11 cellular contexts compared by ENCODE assay signal in the genomic region with DNA sequence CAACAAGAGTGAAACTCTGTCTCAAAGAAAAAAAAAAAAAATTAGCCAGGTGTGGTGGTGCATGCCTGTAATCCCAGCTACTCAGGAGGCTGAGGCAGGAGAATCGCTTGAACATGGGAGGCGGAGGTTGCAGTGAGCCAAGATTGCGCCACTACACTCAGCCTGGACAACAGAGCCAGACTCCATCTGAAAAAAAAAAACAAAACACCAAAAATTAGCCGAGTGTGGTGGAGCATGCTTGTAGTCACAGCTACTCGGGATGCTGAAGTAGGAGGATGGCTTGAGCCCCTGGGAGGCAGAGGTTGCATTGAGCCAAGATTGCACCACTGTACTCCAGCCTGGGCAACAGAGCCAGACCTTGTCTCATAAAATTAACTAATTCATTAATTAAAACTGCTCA. TPM values are rescaled to one million over a fixed set of nuclear protein-coding genes. Genes with fewer than 3 reads are reported as not detected.
A peak's percentile ranks its signal among the peaks of the same experiment; 100 is the strongest.
DNase-seq lines count a peak whose midpoint lies in the region; ATAC-seq, FAIRE-seq and TF ChIP-seq lines count a peak whose summit lies in the region.
"Not testable (repeated sequence)": the region's sequence is repeated elsewhere in the genome, so short reads cannot be mapped to it uniquely, and the experiment has no call there.
"Had no signal": no experiment of that assay in that cellular context is flagged by ENCODE, and none has a peak within 500 bp of the region (broad histone marks: within the 10 kb centered on the region; RNA-seq: fewer than 3 reads in every experiment).

No MANE protein-coding gene starts in this region.

- H4K8ac ChIP-seq in mesendoderm (ENCODE audit: low read depth, low read length) = peak overlapping the region; percentile 40

- SMC1A ChIA-PET in GM12878 (lab: Charles Lee; ENCODE audit: uncharacterized antibody, unreplicated experiment) = interaction anchor here (1.4 to 7.5 kb wide), 3 partner anchors 14 to 248 kb away, joined by 3 to 100 read pairs (median 4); no protein-coding TSS in a partner anchor

- CTCF ChIA-PET in activated CD4-positive, alpha-beta T cell treated with anti-CD3 and anti-CD28 coated beads for 36 hours (lab: Charles Lee) = interaction anchor here (0.6 to 1.5 kb wide), 4 partner anchors 12 to 1008 kb away, joined by 3 to 4 read pairs (median 4); no protein-coding TSS in a partner anchor
- CTCF ChIA-PET in activated CD8-positive, alpha-beta memory T cell treated with anti-CD3 and anti-CD28 coated beads, Interleukin-2, amount 10 ng/mL, durations not matched to agents 7 days and 5 days (lab: Charles Lee) = interaction anchor here (1.2 kb wide), 1 partner anchor 15 kb away, joined by 4 read pairs; no protein-coding TSS in a partner anchor
- CTCF ChIA-PET in GM12878 (lab: Yijun Ruan, JAX) = interaction anchor here (1.2 kb wide), 2 partner anchors 15 to 22 kb away, joined by 3 read pairs; no protein-coding TSS in a partner anchor

- BruUV-seq in GM12878 (replicated peaks; lab: Mats Ljungman, UMichigan) = not testable (repeated sequence)

- not testable (repeated sequence) for H3K36me3 Mint-ChIP-seq in CD4-positive, CD25-positive, alpha-beta regulatory T cell; T-helper 17 cell (ENCODE audit: low read depth)
- H3K36me3 Mint-ChIP-seq in activated CD4-positive, alpha-beta T cell treated with anti-CD3 and anti-CD28 coated beads for 36 hours (ENCODE audit: low read depth) = peaks cover 23% of the 10 kb centered on the region
- peaks cover 29% of the 10 kb centered on the region for H3K36me3 Mint-ChIP-seq in activated CD8-positive, alpha-beta memory T cell treated with anti-CD3 and anti-CD28 coated beads, Interleukin-2, amount 10 ng/mL, durations not matched to agents 7 days and 5 days
- peaks cover 68% of the 10 kb centered on the region for H3K36me3 Mint-ChIP-seq in activated T-helper 17 cell treated with anti-CD3 and anti-CD28 coated beads, Interleukin-2, amount 50 U/mL, for 72 hours (ENCODE audit: low read depth)
- peaks cover 7 to 42% of the 10 kb centered on the region in 2 donors for H3K36me3 Mint-ChIP-seq in stimulated activated naive B cell treated with anti-CD40 and anti-IgM and Interleukin-4, amounts not matched to agents 10 μg/mL and 1 μg/mL and 100 μg/mL, for 72 hours

- H3K36me3 ChIP-seq in CD4-positive, CD25-positive, alpha-beta regulatory T cell (ENCODE audit: control insufficient read depth, insufficient read depth, low read length); GM12878 (ENCODE audit: control insufficient read depth in 2 of 2, insufficient read depth in 2 of 2, low read length in 1 of 2); mesendoderm (ENCODE audit: control insufficient read depth, insufficient read depth, low read length): not testable (repeated sequence)

- POLR2A ChIA-PET in activated CD4-positive, alpha-beta T cell treated with anti-CD3 and anti-CD28 coated beads for 36 hours (lab: Charles Lee) = not testable (repeated sequence)
- POLR2A ChIA-PET in GM12878 (lab: Charles Lee) = interaction anchor here (0.5 to 7.8 kb wide), 5 partner anchors 13 to 1048 kb away, joined by 3 to 102 read pairs (median 6); no protein-coding TSS in a partner anchor

- H2BK15ac ChIP-seq in mesendoderm (replicated peaks; ENCODE audit: low read depth) = not testable (repeated sequence)

- H3K27me3 ChIP-seq in CD4-positive, CD25-positive, alpha-beta regulatory T cell (ENCODE audit: control insufficient read depth, insufficient read depth, low read length); GM12878 (replicated peaks in 1 of 2; ENCODE audit: control insufficient read depth in 2 of 2, insufficient read depth in 2 of 2, low read length in 1 of 2); mesendoderm (ENCODE audit: insufficient read depth, low read length, poor library complexity): not testable (repeated sequence)

- H2BK5ac ChIP-seq in mesendoderm (ENCODE audit: low read length) = not testable (repeated sequence)

- H3K4me1 ChIP-seq in CD4-positive, CD25-positive, alpha-beta regulatory T cell (ENCODE audit: control insufficient read depth, insufficient read depth, low read length, poor library complexity, severe bottlenecking) = peaks cover 76% of the 10 kb centered on the region
- peaks cover 15% of the 10 kb centered on the region for H3K4me1 ChIP-seq in GM12878 (ENCODE audit: control insufficient read depth, insufficient read depth, low read length)
- not testable (repeated sequence) for H3K4me1 ChIP-seq in mesendoderm (ENCODE audit: control insufficient read depth, low read depth, low read length)

- TF ChIP-seq RAD21 in GM12878 (IDR thresholded peaks at IDR 0.05; ENCODE audit: insufficient read depth, low read depth, low read length) = not testable (repeated sequence)

- H2BK120ac ChIP-seq in mesendoderm (ENCODE audit: low read depth, low read length) = not testable (repeated sequence)

- not testable (repeated sequence) for TF ChIP-seq CTCF in GM12878 (IDR thresholded peaks at IDR 0.05 in 2 of 3, conservative IDR thresholded peaks at IDR 0.05 in 1 of 3; ENCODE audit: control insufficient read depth in 2 of 3, extremely low read depth in 1 of 3, insufficient read depth in 1 of 3, low read depth in 3 of 3, low read length in 3 of 3)

- not testable (repeated sequence) for H3K27ac ChIP-seq in CD4-positive, CD25-positive, alpha-beta regulatory T cell (ENCODE audit: insufficient read depth, low read length, poor library complexity, severe bottlenecking); GM12878 (ENCODE audit: control insufficient read depth, insufficient read depth); mesendoderm (ENCODE audit: low read depth, low read length)

- not testable (repeated sequence) for H4K5ac ChIP-seq in mesendoderm (ENCODE audit: low read length)

- DNase-seq in CD4-positive, CD25-positive, alpha-beta regulatory T cell; T-helper 17 cell; activated CD4-positive, alpha-beta T cell treated with anti-CD3 and anti-CD28 coated beads for 36 hours; activated CD8-positive, alpha-beta memory T cell treated with anti-CD3 and anti-CD28 coated beads, Interleukin-2, amount 10 ng/mL, durations not matched to agents 7 days and 5 days; GM12878 (ENCODE audit: low read depth, low spot score); mesendoderm; stimulated activated naive B cell treated with anti-CD40 and anti-IgM and Interleukin-4, amounts not matched to agents 10 μg/mL and 1 μg/mL and 100 μg/mL, for 72 hours: not testable (repeated sequence)

- TF ChIP-seq EP300 in GM12878 (IDR thresholded peaks at IDR 0.05; ENCODE audit: borderline replicate concordance in 1 of 2, control insufficient read depth in 1 of 2, low read depth in 2 of 2, low read length in 2 of 2) = not testable (repeated sequence)

- not testable (repeated sequence) for H3K4ac ChIP-seq in mesendoderm (ENCODE audit: low read depth, low read length)

- peaks cover 24 to 80% (median 58%) of the 10 kb centered on the region in 4 donors for H3K4me1 Mint-ChIP-seq in CD4-positive, CD25-positive, alpha-beta regulatory T cell
- H3K4me1 Mint-ChIP-seq in T-helper 17 cell = peaks cover 39% of the 10 kb centered on the region
- peaks cover 54% of the 10 kb centered on the region for H3K4me1 Mint-ChIP-seq in activated CD4-positive, alpha-beta T cell treated with anti-CD3 and anti-CD28 coated beads for 36 hours
- H3K4me1 Mint-ChIP-seq in activated CD8-positive, alpha-beta memory T cell treated with anti-CD3 and anti-CD28 coated beads, Interleukin-2, amount 10 ng/mL, durations not matched to agents 7 days and 5 days = peaks cover 65% of the 10 kb centered on the region
- H3K4me1 Mint-ChIP-seq in activated T-helper 17 cell treated with anti-CD3 and anti-CD28 coated beads, Interleukin-2, amount 50 U/mL, for 72 hours = peaks cover 37% of the 10 kb centered on the region
- H3K4me1 Mint-ChIP-seq in stimulated activated naive B cell treated with anti-CD40 and anti-IgM and Interleukin-4, amounts not matched to agents 10 μg/mL and 1 μg/mL and 100 μg/mL, for 72 hours = peaks cover 36 to 60% of the 10 kb centered on the region in 2 donors

- H3K4me2 ChIP-seq in GM12878 (ENCODE audit: control insufficient read depth, insufficient read depth) = peak overlapping the region; percentile 2; the same call in 1 of the 2 replicates
- H3K4me2 ChIP-seq in mesendoderm (ENCODE audit: low read length) = not testable (repeated sequence)

- not testable (repeated sequence) for H3K27me3 Mint-ChIP-seq in CD4-positive, CD25-positive, alpha-beta regulatory T cell; T-helper 17 cell; activated CD4-positive, alpha-beta T cell treated with anti-CD3 and anti-CD28 coated beads for 36 hours; activated CD8-positive, alpha-beta memory T cell treated with anti-CD3 and anti-CD28 coated beads, Interleukin-2, amount 10 ng/mL, durations not matched to agents 7 days and 5 days; activated T-helper 17 cell treated with anti-CD3 and anti-CD28 coated beads, Interleukin-2, amount 50 U/mL, for 72 hours; stimulated activated naive B cell treated with anti-CD40 and anti-IgM and Interleukin-4, amounts not matched to agents 10 μg/mL and 1 μg/mL and 100 μg/mL, for 72 hours

- in situ Hi-C loops in GM12878 (cut with MboI) = loop anchor here (25.0 kb wide), 1 partner anchor 1810 kb away; no protein-coding TSS in a partner anchor

- FAIRE-seq in GM12878 (lab: Jason Lieb, UNC) = not testable (repeated sequence)

- not testable (repeated sequence) for H2AK5ac ChIP-seq in mesendoderm (ENCODE audit: low read length)

- not testable (repeated sequence) for H3K18ac ChIP-seq in mesendoderm (ENCODE audit: low read length)

- H3K4me3 Mint-ChIP-seq in CD4-positive, CD25-positive, alpha-beta regulatory T cell = peak overlapping the region in 3 of 4 donors; percentile 48 to 89 (median 61)
- not testable (repeated sequence) for H3K4me3 Mint-ChIP-seq in T-helper 17 cell; activated CD4-positive, alpha-beta T cell treated with anti-CD3 and anti-CD28 coated beads for 36 hours; activated CD8-positive, alpha-beta memory T cell treated with anti-CD3 and anti-CD28 coated beads, Interleukin-2, amount 10 ng/mL, durations not matched to agents 7 days and 5 days; stimulated activated naive B cell treated with anti-CD40 and anti-IgM and Interleukin-4, amounts not matched to agents 10 μg/mL and 1 μg/mL and 100 μg/mL, for 72 hours
- peak overlapping the region; percentile 86 for H3K4me3 Mint-ChIP-seq in activated T-helper 17 cell treated with anti-CD3 and anti-CD28 coated beads, Interleukin-2, amount 50 U/mL, for 72 hours

- not testable (repeated sequence) for H4K20me1 ChIP-seq in GM12878 (ENCODE audit: control insufficient read depth, insufficient read depth)

- not testable (repeated sequence) for H2AFZ ChIP-seq in GM12878 (ENCODE audit: control insufficient read depth, low read depth, low read length)

- RAD21 ChIA-PET in GM12878 (lab: Charles Lee; ENCODE audit: unreplicated experiment) = interaction anchor here (1.2 to 1.9 kb wide), 4 partner anchors 9 to 121 kb away, joined by 3 to 12 read pairs (median 4); no protein-coding TSS in a partner anchor

- not testable (repeated sequence) for H3K56ac ChIP-seq in mesendoderm (ENCODE audit: low read length)

- H3K9ac ChIP-seq in GM12878 (ENCODE audit: control insufficient read depth, insufficient read depth, low read length); mesendoderm (ENCODE audit: low read length): not testable (repeated sequence)

- not testable (repeated sequence) for H3K23ac ChIP-seq in mesendoderm (ENCODE audit: low read length)

- H3K4me3 ChIP-seq in CD4-positive, CD25-positive, alpha-beta regulatory T cell (ENCODE audit: low read depth, low read length); mesendoderm (ENCODE audit: low read length): not testable (repeated sequence)
- H3K4me3 ChIP-seq in GM12878 = peak overlapping the region; percentile 28; the same call in 1 of the 2 replicates

- H3K9me3 Mint-ChIP-seq in CD4-positive, CD25-positive, alpha-beta regulatory T cell; activated CD4-positive, alpha-beta T cell treated with anti-CD3 and anti-CD28 coated beads for 36 hours (ENCODE audit: low read depth); activated CD8-positive, alpha-beta memory T cell treated with anti-CD3 and anti-CD28 coated beads, Interleukin-2, amount 10 ng/mL, durations not matched to agents 7 days and 5 days (ENCODE audit: low read depth); activated T-helper 17 cell treated with anti-CD3 and anti-CD28 coated beads, Interleukin-2, amount 50 U/mL, for 72 hours; stimulated activated naive B cell treated with anti-CD40 and anti-IgM and Interleukin-4, amounts not matched to agents 10 μg/mL and 1 μg/mL and 100 μg/mL, for 72 hours: not testable (repeated sequence)

- not testable (repeated sequence) for TF ChIP-seq POLR2A in GM12878 (IDR thresholded peaks at IDR 0.05; ENCODE audit: low read depth, low read length)

- H3K79me1 ChIP-seq in mesendoderm (ENCODE audit: low read length) = not testable (repeated sequence)

- ATAC-seq in CD4-positive, CD25-positive, alpha-beta regulatory T cell (ENCODE audit: low read depth in 2 of 2); T-helper 17 cell; activated CD4-positive, alpha-beta T cell treated with anti-CD3 and anti-CD28 coated beads for 36 hours; activated CD8-positive, alpha-beta memory T cell treated with anti-CD3 and anti-CD28 coated beads, Interleukin-2, amount 10 ng/mL, durations not matched to agents 7 days and 5 days; activated T-helper 17 cell treated with anti-CD3 and anti-CD28 coated beads, Interleukin-2, amount 50 U/mL, for 72 hours (replicated peaks); GM12878; stimulated activated naive B cell treated with anti-CD40 and anti-IgM and Interleukin-4, amounts not matched to agents 10 μg/mL and 1 μg/mL and 100 μg/mL, for 72 hours (replicated peaks): not testable (repeated sequence)

- H3K79me2 ChIP-seq in GM12878 (ENCODE audit: control insufficient read depth, insufficient read depth, low read length) (peaks cover 95% of the 10 kb centered on the region), mesendoderm (ENCODE audit: control insufficient read depth, insufficient read depth, low read length) (peaks cover 72% of the 10 kb centered on the region)

- intact Hi-C loops in activated CD4-positive, alpha-beta T cell treated with anti-CD3 and anti-CD28 coated beads for 36 hours (cut with DNase I, micrococcal nuclease) = loop anchor here in 1 of 2 experiments (5.0 kb wide), 1 partner anchor 485 kb away; a partner anchor contains a TSS
- intact Hi-C loops in GM12878 (cut with micrococcal nuclease; ENCODE audit: unreplicated experiment) = not testable (repeated sequence)

- peak overlapping the region in 1 of 3 donors; percentile 74 for H3K27ac Mint-ChIP-seq in CD4-positive, CD25-positive, alpha-beta regulatory T cell
- H3K27ac Mint-ChIP-seq in T-helper 17 cell = peak overlapping the region; percentile 39
- H3K27ac Mint-ChIP-seq in activated CD4-positive, alpha-beta T cell treated with anti-CD3 and anti-CD28 coated beads for 36 hours = peak overlapping the region; percentile 78
- peak overlapping the region; percentile 54 for H3K27ac Mint-ChIP-seq in activated CD8-positive, alpha-beta memory T cell treated with anti-CD3 and anti-CD28 coated beads, Interleukin-2, amount 10 ng/mL, durations not matched to agents 7 days and 5 days
- H3K27ac Mint-ChIP-seq in activated T-helper 17 cell treated with anti-CD3 and anti-CD28 coated beads, Interleukin-2, amount 50 U/mL, for 72 hours = not testable (repeated sequence)
- H3K27ac Mint-ChIP-seq in stimulated activated naive B cell treated with anti-CD40 and anti-IgM and Interleukin-4, amounts not matched to agents 10 μg/mL and 1 μg/mL and 100 μg/mL, for 72 hours = peak overlapping the region; percentile 69

- WGBS in GM12878 (ENCODE audit: insufficient coverage, insufficient replicate concordance, low lambda C conversion rate, missing lambda C conversion rate) = 67% methylated on average over 5 of the region's 5 CpGs
- no CpG with 5 or more reads among the region's 5 CpGs for WGBS in mesendoderm (ENCODE audit: extremely low coverage, insufficient coverage, low lambda C conversion rate)

- H3K9me3 ChIP-seq in CD4-positive, CD25-positive, alpha-beta regulatory T cell (ENCODE audit: control insufficient read depth in 2 of 2, low read length in 2 of 2); T-helper 17 cell (ENCODE audit: control insufficient read depth, low read length, poor library complexity, severe bottlenecking); GM12878 (replicated peaks; ENCODE audit: control insufficient read depth, insufficient read depth, low read length): not testable (repeated sequence)

RNA-seq across cellular contexts. Expression of a gene that starts 6.0 kb away (rescaled TPM):
- 126 TPM for total RNA-seq in CD4-positive, CD25-positive, alpha-beta regulatory T cell
- 10 to 100 TPM; 31.3 to 52.9 (median 36.6) TPM for polyA plus RNA-seq in CD4-positive, CD25-positive, alpha-beta regulatory T cell
- total RNA-seq in T-helper 17 cell (10 to 100 TPM; 84.3 to 93.3 TPM), GM12878 (2014; rRNA removed) (59.0 and 70.8 TPM in 2 replicates), GM12878 (2014; rRNA removed; fragmentation: Illumina TruSeq; extraction: Trizol) (69.9 and 80.4 TPM in 2 replicates), GM12878 (2021) (96.6 and 99.3 TPM in 2 replicates)
- total RNA-seq in activated CD4-positive, alpha-beta T cell treated with anti-CD3 and anti-CD28 coated beads for 36 hours = 10 to 100 TPM; 66.9 to 81.5 TPM
- total RNA-seq in activated CD8-positive, alpha-beta memory T cell treated with anti-CD3 and anti-CD28 coated beads, Interleukin-2, amount 10 ng/mL, durations not matched to agents 7 days and 5 days = 10 to 100 TPM; 83.9 to 96.8 TPM
- 100 to 1,000 TPM; 107 to 209 TPM for total RNA-seq in activated T-helper 17 cell treated with anti-CD3 and anti-CD28 coated beads, Interleukin-2, amount 50 U/mL, for 72 hours
- total RNA-seq in GM12878 (2013; cell fraction: nucleolus; rRNA removed) = 676 and 708 TPM in 2 replicates
- polyA plus RNA-seq in GM12878 (2011; ENCODE audit: low read depth) = 58.8 TPM
- polyA plus RNA-seq in GM12878 (2011; rRNA removed) (104 and 161 TPM in 2 replicates), GM12878 (2014; fragmentation: Illumina TruSeq; extraction: Trizol) (81.1 and 116 TPM in 2 replicates), GM12878 (2014; fragmentation: Nextera tagmentation; extraction: Ambion mirVana) (10 to 100 TPM; 21.2 to 39.0 TPM), GM12878 (2014; rRNA removed) (53.9 and 68.2 TPM in 2 replicates), GM12878 (2016; fragmentation: Nextera tagmentation; extraction: Ambion mirVana) (100 to 1,000 TPM in 1 of 2 experiments, 10 to 100 TPM in 1; 95.2 to 115 TPM)
- polyA plus RNA-seq in GM12878 (2011; cell fraction: cytosol; rRNA removed) = 28.8 and 36.5 TPM in 2 replicates
- polyA plus RNA-seq in GM12878 (2011; cell fraction: nucleus; rRNA removed) = 106 and 121 TPM in 2 replicates
- 83.2 and 96.2 TPM in 2 replicates for polyA plus RNA-seq in GM12878 (2012)
- polyA minus RNA-seq in GM12878 (2011; rRNA and poly(A)+ RNA removed) = 75.9 and 98.8 TPM in 2 replicates
- 30.8 and 37.0 TPM in 2 replicates for polyA minus RNA-seq in GM12878 (2011; cell fraction: cytosol; rRNA and poly(A)+ RNA removed)
- 81.0 and 94.2 TPM in 2 replicates for polyA minus RNA-seq in GM12878 (2011; cell fraction: nucleus; rRNA and poly(A)+ RNA removed)
- polyA plus RNA-seq in mesendoderm (2013, experiment 1 of 2) = 39.1 TPM
- 39.1 TPM for polyA plus RNA-seq in mesendoderm (2013, experiment 2 of 2)

RNA-seq across cellular contexts. Expression of a gene that starts 35.1 kb away (rescaled TPM):
- total RNA-seq in CD4-positive, CD25-positive, alpha-beta regulatory T cell = 0.27 TPM
- not detected for polyA plus RNA-seq in CD4-positive, CD25-positive, alpha-beta regulatory T cell
- total RNA-seq in T-helper 17 cell (not detected), GM12878 (2014; rRNA removed) (0.23 TPM in 1 of 2 replicates, not detected in the other), GM12878 (2014; rRNA removed; fragmentation: Illumina TruSeq; extraction: Trizol) (not detected in 2 replicates), GM12878 (2021) (0.08 TPM in 1 of 2 replicates, not detected in the other)
- under 1 TPM in 1 of 2 experiments, not detected in 1; 0.11 TPM for total RNA-seq in activated CD4-positive, alpha-beta T cell treated with anti-CD3 and anti-CD28 coated beads for 36 hours
- total RNA-seq in activated CD8-positive, alpha-beta memory T cell treated with anti-CD3 and anti-CD28 coated beads, Interleukin-2, amount 10 ng/mL, durations not matched to agents 7 days and 5 days = not detected
- not detected for total RNA-seq in activated T-helper 17 cell treated with anti-CD3 and anti-CD28 coated beads, Interleukin-2, amount 50 U/mL, for 72 hours
- total RNA-seq in GM12878 (2013; cell fraction: nucleolus; rRNA removed) = not detected in 2 replicates
- polyA plus RNA-seq in GM12878 (2011; ENCODE audit: low read depth) = not detected
- polyA plus RNA-seq in GM12878 (2011; rRNA removed) (not detected in 2 replicates), GM12878 (2014; fragmentation: Illumina TruSeq; extraction: Trizol) (not detected in 2 replicates), GM12878 (2014; fragmentation: Nextera tagmentation; extraction: Ambion mirVana) (under 1 TPM in 1 of 2 experiments, not detected in 1; 0.11 TPM), GM12878 (2014; rRNA removed) (0.04 TPM in 1 of 2 replicates, not detected in the other), GM12878 (2016; fragmentation: Nextera tagmentation; extraction: Ambion mirVana) (not detected)
- 0.01 TPM in 1 of 2 replicates, not detected in the other for polyA plus RNA-seq in GM12878 (2011; cell fraction: cytosol; rRNA removed)
- 0.04 and 0.06 TPM in 2 replicates for polyA plus RNA-seq in GM12878 (2011; cell fraction: nucleus; rRNA removed)
- polyA plus RNA-seq in GM12878 (2012) = 0.13 and 0.28 TPM in 2 replicates
- polyA minus RNA-seq in GM12878 (2011; rRNA and poly(A)+ RNA removed) = not detected in 2 replicates
- polyA minus RNA-seq in GM12878 (2011; cell fraction: cytosol; rRNA and poly(A)+ RNA removed) = not detected in 2 replicates
- not detected in 2 replicates for polyA minus RNA-seq in GM12878 (2011; cell fraction: nucleus; rRNA and poly(A)+ RNA removed)
- polyA plus RNA-seq in mesendoderm (2013, experiment 1 of 2) = 0.31 TPM
- 0.39 TPM for polyA plus RNA-seq in mesendoderm (2013, experiment 2 of 2)
- total RNA-seq: A172; Calu3; CD8-positive, alpha-beta T cell had no signal
